31 cellular contexts compared by ENCODE assay signal in genomic region chr6:45006893-45007292, GRCh38.
"Had no signal": no experiment of that assay in that cellular context is flagged by ENCODE, and none has a peak within 500 bp of the region (broad histone marks: within the 10 kb centered on the region; RNA-seq: fewer than 3 reads in every experiment).

No MANE protein-coding gene starts in this region.

- H3K4me3 ChIP-seq: neural progenitor cell, ovary, psoas muscle, right lobe of liver, sigmoid colon, smooth muscle cell, spleen, suprapubic skin, testis, tibial artery, transverse colon, upper lobe of left lung, vagina had no signal

- H3K4me3 Mint-ChIP-seq: natural killer cell; nephron; neural progenitor cell; stimulated activated memory B cell treated with anti-CD40 and anti-IgM and Interleukin-4, amounts not matched to agents 10 μg/mL and 1 μg/mL and 100 μg/mL, for 72 hours; stimulated activated naive CD8-positive, alpha-beta T cell treated with anti-CD3 and anti-CD28 coated beads, Interleukin-15, amount 100 ng/mL, for 72 hours had no signal

- ATAC-seq: natural killer cell; psoas muscle; right cardiac atrium; stimulated activated memory B cell treated with anti-CD40 and anti-IgM and Interleukin-4, amounts not matched to agents 10 μg/mL and 1 μg/mL and 100 μg/mL, for 72 hours; stimulated activated naive CD8-positive, alpha-beta T cell treated with anti-CD3 and anti-CD28 coated beads, Interleukin-15, amount 100 ng/mL, for 72 hours; stimulated activated naive CD8-positive, alpha-beta T cell treated with anti-CD3 and anti-CD28 coated beads, Interleukin-15, Interleukin-2, amounts not matched to agents 100 U/mL and 50 U/mL, for 24 hours had no signal

- H3K27me3 Mint-ChIP-seq: progenitor cell of endocrine pancreas; stimulated activated memory B cell treated with anti-CD40 and anti-IgM and Interleukin-4, amounts not matched to agents 10 μg/mL and 1 μg/mL and 100 μg/mL, for 72 hours; stimulated activated naive CD8-positive, alpha-beta T cell treated with anti-CD3 and anti-CD28 coated beads, Interleukin-15, amount 100 ng/mL, for 72 hours had no signal

- H3K27ac ChIP-seq: neural progenitor cell, ovary, parathyroid adenoma, psoas muscle, right lobe of liver, sigmoid colon, spleen, suprapubic skin, testis, tibial artery, transverse colon, upper lobe of left lung, vagina had no signal

- H3K27ac Mint-ChIP-seq: natural killer cell; nephron; neural progenitor cell; progenitor cell of endocrine pancreas; stimulated activated memory B cell treated with anti-CD40 and anti-IgM and Interleukin-4, amounts not matched to agents 10 μg/mL and 1 μg/mL and 100 μg/mL, for 72 hours; stimulated activated naive CD8-positive, alpha-beta T cell treated with anti-CD3 and anti-CD28 coated beads, Interleukin-15, amount 100 ng/mL, for 72 hours had no signal

- H3K27me3 ChIP-seq: neural progenitor cell, ovary, right lobe of liver, sigmoid colon, spleen, suprapubic skin, testis, tibial artery, transverse colon, upper lobe of left lung, vagina had no signal

- H3K4me1 ChIP-seq: neural progenitor cell, parathyroid adenoma, psoas muscle, right lobe of liver, spleen, suprapubic skin, testis, tibial artery, transverse colon, upper lobe of left lung, vagina had no signal

- H3K36me3 ChIP-seq: neural progenitor cell, ovary, right lobe of liver, sigmoid colon, spleen, suprapubic skin, transverse colon, upper lobe of left lung had no signal

- H3K9me3 ChIP-seq: ovary, psoas muscle, right lobe of liver, sigmoid colon, suprapubic skin, testis, tibial artery, transverse colon, vagina had no signal

- FAIRE-seq: urothelium cell line had no signal

- H3K4me1 Mint-ChIP-seq: nephron; neural progenitor cell; stimulated activated memory B cell treated with anti-CD40 and anti-IgM and Interleukin-4, amounts not matched to agents 10 μg/mL and 1 μg/mL and 100 μg/mL, for 72 hours had no signal

- DNase-seq: natural killer cell; occipital lobe; ovary; posterior cingulate gyrus; psoas muscle; right cardiac atrium; right lobe of liver; sigmoid colon; spleen; stimulated activated CD4-positive, alpha-beta T cell treated with anti-CD3 and anti-CD28 coated beads, Interleukin-12 subunit alpha, Interleukin-12 subunit beta, amount 100 ng/mL, for 4 hours; stimulated activated CD4-positive, alpha-beta T cell treated with anti-CD3 and anti-CD28 coated beads, Interleukin-1b, Interleukin-23, amount 100 ng/mL, for 48 hours; stimulated activated CD4-positive, alpha-beta T cell treated with anti-CD3 and anti-CD28 coated beads, Interleukin-4, amount 100 ng/mL, for 1 hour; stimulated activated CD4-positive, alpha-beta T cell treated with anti-CD3 and anti-CD28 coated beads, Interleukin-4, amount 100 ng/mL, for 4 hours; stimulated activated CD8-positive, alpha-beta memory T cell treated with anti-CD3 and anti-CD28 coated beads, Interleukin-4, amount 100 ng/mL, for 48 hours; stimulated activated naive CD4-positive, alpha-beta T cell; stimulated activated naive CD8-positive, alpha-beta T cell treated with anti-CD3 and anti-CD28 coated beads, Interleukin-15, amount 100 ng/mL, for 72 hours; stimulated activated naive CD8-positive, alpha-beta T cell treated with anti-CD3 and anti-CD28 coated beads, Interleukin-15, Interleukin-2, amounts not matched to agents 100 U/mL and 50 U/mL, for 24 hours; substantia nigra; testis; tibial artery; transverse colon; upper lobe of left lung had no signal
